ENCODE assay signal across 7 cellular contexts in genomic region chr2:174024524-174025270, GRCh38. TPM values are rescaled to one million over a fixed set of nuclear protein-coding genes. Genes with fewer than 3 reads are reported as not detected.
DNase-seq lines count a peak whose midpoint lies in the region; ATAC-seq and TF ChIP-seq lines count a peak whose summit lies in the region.

No MANE protein-coding gene starts in this region.

- no peak overlapping the region for H3K4me3 ChIP-seq in mammary epithelial cell (replicated peaks in 1 of 3; ENCODE audit: insufficient read depth in 1 of 3, low read depth in 2 of 3, low read length in 3 of 3)
- H3K4me3 ChIP-seq in right lobe of liver = no peak overlapping the region
- H3K4me3 ChIP-seq in thoracic aorta = peak overlapping the region; percentile 35

- no peaks in the 10 kb centered on the region for H3K79me2 ChIP-seq in mammary epithelial cell (ENCODE audit: insufficient read depth, low read length)

- intact Hi-C loops in mammary epithelial cell (cut with micrococcal nuclease) = loop anchor here (1.0 kb wide), 1 partner anchor 61 kb away; no protein-coding TSS in a partner anchor
- intact Hi-C loops in right lobe of liver (cut with DNase I) = no loop called here

- CTCF ChIA-PET in mammary epithelial cell (lab: Charles Lee; ENCODE audit: low non-redundant PET) = no interaction called here

- no TSS peak for BruUV-seq in mammary epithelial cell (replicated peaks; lab: Mats Ljungman, UMichigan)

- ATAC-seq in right lobe of liver (peak in 3 of 4 donors; percentile 18 to 42 (median 24)), thoracic aorta (ENCODE audit: insufficient number of reproducible peaks, low FRiP score, low read depth) (no peak)

- no peak for TF ChIP-seq POLR2A in right lobe of liver (IDR thresholded peaks at IDR 0.05)

- dilution Hi-C loops in mammary epithelial cell (cut with HindIII; ENCODE audit: low sequenced_read_pairs) = no loop called here

- H3K27me3 ChIP-seq in mammary epithelial cell (ENCODE audit: insufficient read depth, low read length) (no peaks in the 10 kb centered on the region), right lobe of liver (no peaks in the 10 kb centered on the region), thoracic aorta (replicated peaks; ENCODE audit: insufficient read depth) (no peaks in the 10 kb centered on the region)

- H3K27ac ChIP-seq in mammary epithelial cell (ENCODE audit: insufficient read depth, low read depth, low read length) (peak overlapping the region; percentile 77), right lobe of liver (peak overlapping the region; percentile 47 to 70 (median 50)), thoracic aorta (peak overlapping the region; percentile 7 to 67)

- in situ Hi-C loops in mammary epithelial cell (cut with MboI; ENCODE audit: low sequenced_read_pairs in 2 of 2) = loop anchor here in 1 of 2 donors (10.0 to 25.0 kb wide), 3 partner anchors 50 to 462 kb away; no protein-coding TSS in a partner anchor

- peaks cover 11% of the 10 kb centered on the region for H3K9me3 ChIP-seq in mammary epithelial cell (replicated peaks; ENCODE audit: insufficient read depth, low read length)
- no peaks in the 10 kb centered on the region for H3K9me3 ChIP-seq in right lobe of liver
- H3K9me3 ChIP-seq in thoracic aorta = no peaks in the 10 kb centered on the region

- DNase-seq in LHCN-M2 (ENCODE audit: low read depth) (peak; percentile 78), mammary epithelial cell (no peak), right lobe of liver (no peak), thoracic aorta (ENCODE audit: low spot score) (no peak), GOT3 (lab: John Stamatoyannopoulos, UW) (no peak), activated gamma-delta T cell treated with Interleukin-2 at 50 U/mL for 16 hours (no peak), middle frontal gyrus (ENCODE audit: extremely low spot score, low spot score) (no peak)

- peaks cover 7% of the 10 kb centered on the region for H3K4me1 ChIP-seq in mammary epithelial cell (ENCODE audit: insufficient read depth, low read length)
- H3K4me1 ChIP-seq in right lobe of liver = no peaks in the 10 kb centered on the region
- H3K4me1 ChIP-seq in thoracic aorta (ENCODE audit: control insufficient read depth in 1 of 2, low read depth in 2 of 2) = peaks cover 14 to 38% of the 10 kb centered on the region in 2 donors

- 12% methylated on average over 13 of the region's 14 CpGs for WGBS in mammary epithelial cell (ENCODE audit: low coverage, missing lambda C conversion rate)
- 65% methylated on average over 14 of the region's 14 CpGs for WGBS in right lobe of liver (ENCODE audit: insufficient coverage, low coverage, low lambda C conversion rate, missing lambda C conversion rate)

- TF ChIP-seq CTCF in mammary epithelial cell (conservative IDR thresholded peaks at IDR 0.05 in 1 of 2, IDR thresholded peaks at IDR 0.05 in 1 of 2; ENCODE audit: extremely low read depth in 1 of 2, insufficient read depth in 1 of 2, low read depth in 1 of 2, low read length in 2 of 2) (no peak), right lobe of liver (IDR thresholded peaks at IDR 0.05) (no peak), thoracic aorta (IDR thresholded peaks at IDR 0.05) (no peak)

- H3K36me3 ChIP-seq in mammary epithelial cell (ENCODE audit: insufficient read depth, low read length) = no peaks in the 10 kb centered on the region
- no peaks in the 10 kb centered on the region for H3K36me3 ChIP-seq in right lobe of liver
- no peaks in the 10 kb centered on the region for H3K36me3 ChIP-seq in thoracic aorta

- no peak overlapping the region for H3K4me2 ChIP-seq in mammary epithelial cell (ENCODE audit: insufficient read depth, low read depth, low read length)

- peak overlapping the region; percentile 20 for H2AFZ ChIP-seq in mammary epithelial cell (ENCODE audit: low read depth, low read length)

- no peak overlapping the region for H3K9ac ChIP-seq in mammary epithelial cell (ENCODE audit: insufficient read depth, low read length)

- no peaks in the 10 kb centered on the region for H4K20me1 ChIP-seq in mammary epithelial cell (ENCODE audit: insufficient read depth, low read length)

RNA-seq across cellular contexts. Expression of gene SP3, which starts 59.5 kb away (rescaled TPM):
- total RNA-seq in LHCN-M2 (2014; rRNA removed) = 75.7 and 83.2 TPM in 2 replicates
- 17.5 TPM for polyA plus RNA-seq in LHCN-M2 (2012)
- total RNA-seq in mammary epithelial cell = 10 to 100 TPM; 64.1 to 79.5 TPM
- 28.5 TPM for polyA plus RNA-seq in mammary epithelial cell
- 87.4 TPM for polyA minus RNA-seq in mammary epithelial cell
- total RNA-seq in right lobe of liver = 10 to 100 TPM; 28.4 to 36.5 (median 32.4) TPM
- total RNA-seq in thoracic aorta = 10 to 100 TPM; 70.0 to 74.4 TPM
